12 cellular contexts compared by ENCODE assay signal in genomic region chr4:1215347-1216075, GRCh38. TPM values are rescaled to one million over a fixed set of nuclear protein-coding genes. Genes with fewer than 3 reads are reported as not detected.
DNase-seq lines count a peak whose midpoint lies in the region; ATAC-seq and TF ChIP-seq lines count a peak whose summit lies in the region.
"Had no signal": no experiment of that assay in that cellular context is flagged by ENCODE, and none has a peak within 500 bp of the region (broad histone marks: within the 10 kb centered on the region; RNA-seq: fewer than 3 reads in every experiment).

No MANE protein-coding gene starts in this region.

- H3K9me3 ChIP-seq in Peyer's patch (no peaks in the 10 kb centered on the region), neuronal stem cell (replicated peaks in 1 of 2; ENCODE audit: control insufficient read depth in 2 of 2, insufficient read depth in 1 of 2, low read depth in 1 of 2, low read length in 2 of 2) (no peaks in the 10 kb centered on the region), neural progenitor cell (ENCODE audit: low read depth) (no peaks in the 10 kb centered on the region)

- no peaks in the 10 kb centered on the region for H3K9me3 Mint-ChIP-seq in naive thymus-derived CD8-positive, alpha-beta T cell
- no peaks in the 10 kb centered on the region for H3K9me3 Mint-ChIP-seq in neural progenitor cell
- H3K9me3 Mint-ChIP-seq in activated T-cell treated with anti-CD3 and anti-CD28 coated beads, Interleukin-2, amount 50 U/mL, for 4 hours: no peaks in the 10 kb centered on the region

- peak overlapping the region; percentile 75 for H3K23ac ChIP-seq in neuronal stem cell (ENCODE audit: low read depth, low read length, poor library complexity)

- no peak overlapping the region for H2AK5ac ChIP-seq in neuronal stem cell (ENCODE audit: low read depth, low read length)

- peak overlapping the region; percentile 40 to 70 (median 63) for H3K27ac ChIP-seq in Peyer's patch
- H3K27ac ChIP-seq in neuronal stem cell (replicated peaks; ENCODE audit: low read length): no peak overlapping the region
- no peak overlapping the region for H3K27ac ChIP-seq in neural progenitor cell

- no peak overlapping the region for H2AFZ ChIP-seq in neuronal stem cell (ENCODE audit: low read length)
- no peak overlapping the region for H2AFZ ChIP-seq in neural progenitor cell (replicated peaks)

- H3K4me2 ChIP-seq in neuronal stem cell (ENCODE audit: insufficient read depth, low read length, poor library complexity, severe bottlenecking): no peak overlapping the region
- no peak overlapping the region for H3K4me2 ChIP-seq in neural progenitor cell

- H3K18ac ChIP-seq in neuronal stem cell (ENCODE audit: low read length): no peak overlapping the region

- no CpG with 5 or more reads among the region's 26 CpGs for WGBS in neuronal stem cell (ENCODE audit: extremely low coverage in 2 of 2, insufficient read length in 2 of 2, insufficient replicate concordance in 1 of 2), 2 donors

- no peak for TF ChIP-seq CTCF in Peyer's patch (IDR thresholded peaks at IDR 0.05)
- TF ChIP-seq CTCF in neural progenitor cell (IDR thresholded peaks at IDR 0.05): no peak

- H3K36me3 ChIP-seq in Peyer's patch (peaks cover 0 to 68% (median 0%) of the 10 kb centered on the region in 3 donors), neuronal stem cell (replicated peaks in 1 of 2; ENCODE audit: control insufficient read depth in 2 of 2, insufficient read depth in 2 of 2, low read length in 2 of 2) (peaks cover 54 to 91% of the 10 kb centered on the region in 2 donors), neural progenitor cell (no peaks in the 10 kb centered on the region)

- H4K91ac ChIP-seq in neuronal stem cell (ENCODE audit: low read depth, low read length, poor library complexity): no peak overlapping the region

- peak overlapping the region in 2 of 10 donors; percentile 19 to 76 for H3K4me3 Mint-ChIP-seq in naive thymus-derived CD8-positive, alpha-beta T cell
- H3K4me3 Mint-ChIP-seq in neural progenitor cell: no peak overlapping the region
- H3K4me3 Mint-ChIP-seq in activated T-cell treated with anti-CD3 and anti-CD28 coated beads, Interleukin-2, amount 50 U/mL, for 4 hours: no peak overlapping the region

- H4K20me1 ChIP-seq in neural progenitor cell (ENCODE audit: low read depth): peaks cover 3% of the 10 kb centered on the region

- DNase-seq in Peyer's patch: peak in 2 of 3 donors; percentile 62 to 85
- DNase-seq in neuronal stem cell (ENCODE audit: low spot score): no peak
- DNase-seq in naive thymus-derived CD8-positive, alpha-beta T cell: no peak
- no peak for DNase-seq in neural progenitor cell (ENCODE audit: low spot score)
- no peak for DNase-seq in NCI-H510A (lab: John Stamatoyannopoulos, UW)
- no peak for DNase-seq in activated T-cell treated with anti-CD3 and anti-CD28 coated beads, Interleukin-2, amount 50 U/mL, for 4 hours
- DNase-seq: activated gamma-delta T cell treated with Interleukin-2 at 50 U/mL for 16 hours, DMS153, occipital lobe had no signal

- H3K9ac ChIP-seq in neuronal stem cell (ENCODE audit: low read depth, low read length, poor library complexity): peak overlapping the region; percentile 73
- no peak overlapping the region for H3K9ac ChIP-seq in neural progenitor cell

- POLR2A ChIA-PET in naive thymus-derived CD8-positive, alpha-beta T cell (lab: Charles Lee): interaction anchor here (1.1 to 3.2 kb wide), 3 partner anchors 13 to 131 kb away, joined by 3 to 16 read pairs (median 4); partner anchors contain the start of gene UVSSA

- H3K4me3 ChIP-seq in Peyer's patch: no peak overlapping the region
- no peak overlapping the region for H3K4me3 ChIP-seq in neuronal stem cell (ENCODE audit: low read length in 2 of 2)
- H3K4me3 ChIP-seq in neural progenitor cell: no peak overlapping the region
- H3K4me3 ChIP-seq: dorsolateral prefrontal cortex had no signal

- no peak overlapping the region for H2BK120ac ChIP-seq in neuronal stem cell (ENCODE audit: low read depth, low read length)

- H3K4me1 ChIP-seq in Peyer's patch (peaks cover 6 to 42% (median 33%) of the 10 kb centered on the region in 4 donors), neuronal stem cell (ENCODE audit: control insufficient read depth in 2 of 2, insufficient read depth in 1 of 2, low read depth in 1 of 2, low read length in 2 of 2) (no peaks in the 10 kb centered on the region), neural progenitor cell (no peaks in the 10 kb centered on the region)

- H4K8ac ChIP-seq in neuronal stem cell (ENCODE audit: low read depth, low read length): no peak overlapping the region

- no peak overlapping the region for H3K4ac ChIP-seq in neuronal stem cell (ENCODE audit: low read length)

- H2BK5ac ChIP-seq in neuronal stem cell (ENCODE audit: low read length): no peak overlapping the region

- peaks cover 22% of the 10 kb centered on the region for H3K79me1 ChIP-seq in neuronal stem cell (ENCODE audit: low read depth, low read length)

- peaks cover 20 to 46% (median 37%) of the 10 kb centered on the region in 4 donors for H3K4me1 Mint-ChIP-seq in naive thymus-derived CD8-positive, alpha-beta T cell
- no peaks in the 10 kb centered on the region for H3K4me1 Mint-ChIP-seq in neural progenitor cell
- peaks cover 36% of the 10 kb centered on the region for H3K4me1 Mint-ChIP-seq in activated T-cell treated with anti-CD3 and anti-CD28 coated beads, Interleukin-2, amount 50 U/mL, for 4 hours (ENCODE audit: low read depth)

- H3K79me2 ChIP-seq in neural progenitor cell (ENCODE audit: low read depth): peaks cover 12% of the 10 kb centered on the region

- H3K36me3 Mint-ChIP-seq in naive thymus-derived CD8-positive, alpha-beta T cell: peaks cover 0 to 31% (median 6%) of the 10 kb centered on the region in 3 donors
- peaks cover 15% of the 10 kb centered on the region for H3K36me3 Mint-ChIP-seq in neural progenitor cell
- peaks cover 21% of the 10 kb centered on the region for H3K36me3 Mint-ChIP-seq in activated T-cell treated with anti-CD3 and anti-CD28 coated beads, Interleukin-2, amount 50 U/mL, for 4 hours (ENCODE audit: insufficient read depth)

- peak overlapping the region in 4 of 10 donors; percentile 29 to 67 (median 34) for H3K27ac Mint-ChIP-seq in naive thymus-derived CD8-positive, alpha-beta T cell
- no peak overlapping the region for H3K27ac Mint-ChIP-seq in neural progenitor cell

- ATAC-seq in GM18520 (IDR thresholded peaks at IDR 0.05; ENCODE audit: unreplicated experiment): peak; percentile 31
- peak; percentile 61 for ATAC-seq in HG02571 (IDR thresholded peaks at IDR 0.05; ENCODE audit: unreplicated experiment)
- ATAC-seq in naive thymus-derived CD8-positive, alpha-beta T cell: no peak
- ATAC-seq in activated T-cell treated with anti-CD3 and anti-CD28 coated beads, Interleukin-2, amount 50 U/mL, for 4 hours: no peak

- H3K14ac ChIP-seq in neuronal stem cell (ENCODE audit: low read length): no peak overlapping the region

- H2BK12ac ChIP-seq in neuronal stem cell (ENCODE audit: low read length): no peak overlapping the region

- no peak overlapping the region for H2BK15ac ChIP-seq in neuronal stem cell (ENCODE audit: low read length)

- H3K27me3 Mint-ChIP-seq in naive thymus-derived CD8-positive, alpha-beta T cell: no peaks in the 10 kb centered on the region
- peaks cover 2% of the 10 kb centered on the region for H3K27me3 Mint-ChIP-seq in neural progenitor cell (ENCODE audit: insufficient read depth, low read depth)
- H3K27me3 Mint-ChIP-seq in activated T-cell treated with anti-CD3 and anti-CD28 coated beads, Interleukin-2, amount 50 U/mL, for 4 hours (ENCODE audit: low read depth): no peaks in the 10 kb centered on the region

- TF ChIP-seq POLR2A in Peyer's patch (IDR thresholded peaks at IDR 0.05): no peak

- H3F3A ChIP-seq in neural progenitor cell (ENCODE audit: low read depth): no peaks in the 10 kb centered on the region

- H3K27me3 ChIP-seq in Peyer's patch (no peaks in the 10 kb centered on the region), neuronal stem cell (ENCODE audit: control insufficient read depth in 3 of 3, insufficient read depth in 3 of 3, low read depth in 1 of 3, low read length in 3 of 3) (no peaks in the 10 kb centered on the region), neural progenitor cell (no peaks in the 10 kb centered on the region)
- H3K27me3 ChIP-seq: dorsolateral prefrontal cortex had no signal

RNA-seq across cellular contexts. Expression of gene CTBP1, which starts 33.4 kb away (rescaled TPM):
- 100 to 1,000 TPM; 245 to 371 (median 288) TPM for total RNA-seq in Peyer's patch
- polyA plus RNA-seq in neuronal stem cell (2013, experiment 1 of 2): 151 TPM
- polyA plus RNA-seq in neuronal stem cell (2013, experiment 2 of 2): 149 TPM
- 100 to 1,000 TPM; 189 to 193 TPM for total RNA-seq in naive thymus-derived CD8-positive, alpha-beta T cell
- polyA plus RNA-seq in naive thymus-derived CD8-positive, alpha-beta T cell: 100 to 1,000 TPM in 1 of 3 donors, 10 to 100 TPM in 2; 51.0 to 104 (median 93.7) TPM
- total RNA-seq in neural progenitor cell (ENCODE audit: low replicate concordance): 171 and 243 TPM in 2 replicates
- total RNA-seq in activated T-cell treated with anti-CD3 and anti-CD28 coated beads, Interleukin-2, amount 50 U/mL, for 4 hours: 100 to 1,000 TPM; 166 to 186 (median 177) TPM

RNA-seq across cellular contexts. Expression of gene SPON2, which starts 43.1 kb away (rescaled TPM):
- total RNA-seq in Peyer's patch (100 to 1,000 TPM in 3 of 4 donors, 10 to 100 TPM in 1; 64.3 to 519 (median 165) TPM), neural progenitor cell (ENCODE audit: low replicate concordance) (2.1 and 9.0 TPM in 2 replicates)
- polyA plus RNA-seq in neuronal stem cell (2013, experiment 1 of 2): 5.9 TPM
- polyA plus RNA-seq in neuronal stem cell (2013, experiment 2 of 2): 5.8 TPM
- 10 to 100 TPM; 16.5 to 16.6 TPM for total RNA-seq in naive thymus-derived CD8-positive, alpha-beta T cell
- polyA plus RNA-seq in naive thymus-derived CD8-positive, alpha-beta T cell: 10 to 100 TPM in 1 of 3 donors, 1 to 10 TPM in 2; 8.5 to 45.9 (median 9.5) TPM
- 1 to 10 TPM; 1.4 to 2.1 (median 2.1) TPM for total RNA-seq in activated T-cell treated with anti-CD3 and anti-CD28 coated beads, Interleukin-2, amount 50 U/mL, for 4 hours

Comparison
In these comparisons a context has a peak if more than half of its experiments do, and no peak if none do; other contexts are left out.
1. ATAC-seq: peak in GM18520 (single experiment) and HG02571 (single experiment); none in naive thymus-derived CD8-positive, alpha-beta T cell (0 of 2) and activated T-cell treated with anti-CD3 and anti-CD28 coated beads, Interleukin-2, amount 50 U/mL, for 4 hours (0 of 2).
2. DNase-seq: peak in Peyer's patch (2 of 3); none in neuronal stem cell (single experiment), naive thymus-derived CD8-positive, alpha-beta T cell (0 of 10), neural progenitor cell (single experiment), NCI-H510A (single experiment) and activated T-cell treated with anti-CD3 and anti-CD28 coated beads, Interleukin-2, amount 50 U/mL, for 4 hours (single experiment).
3. H3K27ac ChIP-seq: peak in Peyer's patch (4 of 4); none in neuronal stem cell (single experiment) and neural progenitor cell (single experiment).